ENCODE assay signal across 8 cellular contexts in genomic region chr1:10475510-10475909, GRCh38. TPM values are rescaled to one million over a fixed set of nuclear protein-coding genes. Genes with fewer than 3 reads are reported as not detected.
DNase-seq lines count a peak whose midpoint lies in the region; ATAC-seq and TF ChIP-seq lines count a peak whose summit lies in the region.

No MANE protein-coding gene starts in this region.

- peak overlapping the region; percentile 70 to 90 (median 88) for H3K4me3 ChIP-seq in esophagus squamous epithelium

- ATAC-seq in GM19467 (IDR thresholded peaks at IDR 0.05; ENCODE audit: unreplicated experiment) (no peak), HG02973 (IDR thresholded peaks at IDR 0.05; ENCODE audit: unreplicated experiment) (no peak)

- no peaks in the 10 kb centered on the region for H3K9me3 Mint-ChIP-seq in progenitor cell of endocrine pancreas (ENCODE audit: low read depth)

- H3K4me1 Mint-ChIP-seq in progenitor cell of endocrine pancreas (ENCODE audit: low read depth): peaks cover 16% of the 10 kb centered on the region

- intact Hi-C loops in esophagus squamous epithelium (cut with DNase I): no loop called here

- no peak for TF ChIP-seq POLR2A in esophagus squamous epithelium (IDR thresholded peaks at IDR 0.05)

- peaks cover 23 to 71% (median 25%) of the 10 kb centered on the region in 3 donors for H3K4me1 ChIP-seq in esophagus squamous epithelium

- peak overlapping the region; percentile 91 to 93 (median 92) for H3K27ac ChIP-seq in esophagus squamous epithelium

- H3K9me3 ChIP-seq in esophagus squamous epithelium: no peaks in the 10 kb centered on the region

- 0 to 2% methylated on average over 4 to 7 of the region's 13 CpGs for WGBS in esophagus squamous epithelium, 2 donors

- no peaks in the 10 kb centered on the region for H3K27me3 Mint-ChIP-seq in progenitor cell of endocrine pancreas

- H3K36me3 Mint-ChIP-seq in progenitor cell of endocrine pancreas (ENCODE audit: insufficient read depth): no peaks in the 10 kb centered on the region

- no peaks in the 10 kb centered on the region for H3K27me3 ChIP-seq in esophagus squamous epithelium

- TF ChIP-seq CTCF in esophagus squamous epithelium (IDR thresholded peaks at IDR 0.05): no peak
- TF ChIP-seq CTCF in progenitor cell of endocrine pancreas (IDR thresholded peaks at IDR 0.05; ENCODE audit: unreplicated experiment): no peak

- DNase-seq in GM03348 (ENCODE audit: low spot score) (peak; percentile 15), RKO (ENCODE audit: low spot score) (peak; percentile 25), esophagus squamous epithelium (lab: John Stamatoyannopoulos, UW) (no peak), progenitor cell of endocrine pancreas (ENCODE audit: low spot score, unreplicated experiment) (no peak), iPS-NIHi7 (ENCODE audit: extremely low spot score) (no peak)
- DNase-seq in stimulated activated CD4-positive, alpha-beta T cell treated with anti-CD3 and anti-CD28 coated beads, Interleukin-12 subunit alpha, Interleukin-12 subunit beta, amount 100 ng/mL, for 4 hours: no peak

- peak overlapping the region; percentile 97 for H3K4me3 Mint-ChIP-seq in progenitor cell of endocrine pancreas (ENCODE audit: low read depth)

- H3K36me3 ChIP-seq in esophagus squamous epithelium: no peaks in the 10 kb centered on the region

- peak overlapping the region; percentile 95 for H3K27ac Mint-ChIP-seq in progenitor cell of endocrine pancreas

RNA-seq across cellular contexts. Expression of gene PEX14, which starts 0.8 kb away (rescaled TPM):
- total RNA-seq in esophagus squamous epithelium (10 to 100 TPM in 3 of 4 donors, 1 to 10 TPM in 1; 9.4 to 22.9 (median 15.2) TPM), progenitor cell of endocrine pancreas (27.8 and 28.7 TPM in 2 replicates)

RNA-seq across cellular contexts. Expression of gene DFFA, which starts 3.2 kb away (rescaled TPM):
- total RNA-seq in esophagus squamous epithelium (10 to 100 TPM; 14.9 to 40.4 (median 26.0) TPM), progenitor cell of endocrine pancreas (47.9 and 54.4 TPM in 2 replicates)

RNA-seq across cellular contexts. Expression of gene CORT, which starts 25.7 kb away (rescaled TPM):
- total RNA-seq in esophagus squamous epithelium (under 1 TPM in 3 of 4 donors, not detected in 1; 0.38 to 0.83 (median 0.70) TPM), progenitor cell of endocrine pancreas (1.0 and 2.0 TPM in 2 replicates)

RNA-seq across cellular contexts. Expression of gene CENPS, which starts 45.3 kb away (rescaled TPM):
- 10 to 100 TPM in 1 of 4 donors, 1 to 10 TPM in 3; 5.6 to 15.7 (median 6.1) TPM for total RNA-seq in esophagus squamous epithelium
- 22.2 and 22.5 TPM in 2 replicates for total RNA-seq in progenitor cell of endocrine pancreas

Comparison
In these comparisons a context has a peak if more than half of its experiments do, and no peak if none do; other contexts are left out.
1. DNase-seq: peak in GM03348 (single experiment) and RKO (single experiment); none in esophagus squamous epithelium (single experiment), progenitor cell of endocrine pancreas (single experiment), iPS-NIHi7 (single experiment) and stimulated activated CD4-positive, alpha-beta T cell treated with anti-CD3 and anti-CD28 coated beads, Interleukin-12 subunit alpha, Interleukin-12 subunit beta, amount 100 ng/mL, for 4 hours (single experiment).